Comparison of ENCODE assay signal across 18 cellular contexts in genomic region chr18:671405-671804, GRCh38.
"Had no signal": no experiment of that assay in that cellular context is flagged by ENCODE, and none has a peak within 500 bp of the region (broad histone marks: within the 10 kb centered on the region; RNA-seq: fewer than 3 reads in every experiment).

No MANE protein-coding gene starts in this region.

- H3K4me1 ChIP-seq: adrenal gland, gastrocnemius medialis, spleen, tibial nerve had no signal

- H3K4me3 Mint-ChIP-seq: natural killer cell treated with Interleukin-12 subunit alpha and Interleukin-12 subunit beta and Interleukin-15 and Interleukin-18, amount 100 ng/mL, for 72 hours; stimulated activated naive B cell treated with anti-CD40 and anti-IgM and Interleukin-4, amounts not matched to agents 10 μg/mL and 1 μg/mL and 100 μg/mL, for 72 hours; WTC11 had no signal

- ATAC-seq: esophagus mucosa; gastrocnemius medialis; left lobe of liver; natural killer cell treated with Interleukin-12 subunit alpha and Interleukin-12 subunit beta and Interleukin-15 and Interleukin-18, amount 100 ng/mL, for 72 hours; stimulated activated naive B cell treated with anti-CD40 and anti-IgM and Interleukin-4, amounts not matched to agents 10 μg/mL and 1 μg/mL and 100 μg/mL, for 72 hours; WTC11 had no signal

- H3K27me3 Mint-ChIP-seq: natural killer cell treated with Interleukin-12 subunit alpha and Interleukin-12 subunit beta and Interleukin-15 and Interleukin-18, amount 100 ng/mL, for 72 hours; stimulated activated naive B cell treated with anti-CD40 and anti-IgM and Interleukin-4, amounts not matched to agents 10 μg/mL and 1 μg/mL and 100 μg/mL, for 72 hours had no signal

- H3K9me3 Mint-ChIP-seq: natural killer cell treated with Interleukin-12 subunit alpha and Interleukin-12 subunit beta and Interleukin-15 and Interleukin-18, amount 100 ng/mL, for 72 hours had no signal

- H3K4me3 ChIP-seq: adrenal gland, gastrocnemius medialis, lung, spleen, tibial nerve had no signal

- H3K27me3 ChIP-seq: adrenal gland, gastrocnemius medialis, spleen, tibial nerve had no signal

- H3K4me1 Mint-ChIP-seq: stimulated activated naive B cell treated with anti-CD40 and anti-IgM and Interleukin-4, amounts not matched to agents 10 μg/mL and 1 μg/mL and 100 μg/mL, for 72 hours; WTC11 had no signal

- DNase-seq: activated CD4-positive, alpha-beta T cell treated with anti-CD3 and anti-CD28 coated beads for 4 hours; activated CD8-positive, alpha-beta memory T cell treated with anti-CD3 and anti-CD28 coated beads for 24 hours; adrenal gland; cerebellar nuclear complex; effector CD4-positive, alpha-beta T cell; gastrocnemius medialis; kidney; nucleus accumbens; spleen; stimulated activated CD4-positive, alpha-beta T cell treated with anti-CD3 and anti-CD28 coated beads, Interleukin-4, amount 100 ng/mL, for 4 hours; stimulated activated naive B cell treated with anti-CD40 and anti-IgM and Interleukin-4, amounts not matched to agents 10 μg/mL and 1 μg/mL and 100 μg/mL, for 72 hours; SW 1271 had no signal

- H3K9me3 ChIP-seq: adrenal gland, gastrocnemius medialis, spleen, tibial nerve had no signal

- H3K27ac ChIP-seq: adrenal gland, gastrocnemius medialis, spleen, tibial nerve had no signal

- H3K27ac Mint-ChIP-seq: stimulated activated naive B cell treated with anti-CD40 and anti-IgM and Interleukin-4, amounts not matched to agents 10 μg/mL and 1 μg/mL and 100 μg/mL, for 72 hours; WTC11 had no signal
